ENCODE assay signal across 11 cellular contexts in genomic region chr9:133105461-133105770, GRCh38.
"Had no signal": no experiment of that assay in that cellular context is flagged by ENCODE, and none has a peak within 500 bp of the region (broad histone marks: within the 10 kb centered on the region; RNA-seq: fewer than 3 reads in every experiment).

No MANE protein-coding gene starts in this region.

- ATAC-seq: esophagus mucosa; stimulated activated effector memory CD8-positive, alpha-beta T cell treated with anti-CD3 and anti-CD28 coated beads, Interleukin-12 subunit alpha, Interleukin-12 subunit beta, amount 100 ng/mL, for 72 hours had no signal

- H3K9me3 ChIP-seq: transverse colon had no signal

- H3K27ac ChIP-seq: skin epidermis, transverse colon had no signal

- H3K27me3 Mint-ChIP-seq: activated CD4-positive, alpha-beta memory T cell treated with anti-CD3 and anti-CD28 coated beads for 36 hours; dendritic cell treated with granulocyte-macrophage colony-stimulating factor and Interleukin-4, amounts not matched to agents 40 ng/mL and 50 ng/mL, for 4 days had no signal

- H3K4me1 Mint-ChIP-seq: nephron progenitor cell had no signal

- H3K27me3 ChIP-seq: transverse colon had no signal

- H3K4me3 Mint-ChIP-seq: activated CD4-positive, alpha-beta memory T cell treated with anti-CD3 and anti-CD28 coated beads for 36 hours; dendritic cell treated with granulocyte-macrophage colony-stimulating factor and Interleukin-4, amounts not matched to agents 40 ng/mL and 50 ng/mL, for 4 days; nephron progenitor cell; stimulated activated effector memory CD8-positive, alpha-beta T cell treated with anti-CD3 and anti-CD28 coated beads, Interleukin-12 subunit alpha, Interleukin-12 subunit beta, amount 100 ng/mL, for 72 hours had no signal

- H3K9me3 Mint-ChIP-seq: activated CD4-positive, alpha-beta memory T cell treated with anti-CD3 and anti-CD28 coated beads for 36 hours; dendritic cell treated with granulocyte-macrophage colony-stimulating factor and Interleukin-4, amounts not matched to agents 40 ng/mL and 50 ng/mL, for 4 days; nephron progenitor cell; stimulated activated effector memory CD8-positive, alpha-beta T cell treated with anti-CD3 and anti-CD28 coated beads, Interleukin-12 subunit alpha, Interleukin-12 subunit beta, amount 100 ng/mL, for 72 hours had no signal

- DNase-seq: activated CD4-positive, alpha-beta memory T cell treated with anti-CD3 and anti-CD28 coated beads for 36 hours; activated naive CD4-positive, alpha-beta T cell treated with Interleukin-2 at 50 U/mL for 16 hours; caudate nucleus; hippocampal formation; nephron progenitor cell; SW 1271; transverse colon had no signal

- H3K4me3 ChIP-seq: skin epidermis, transverse colon had no signal

- H3K27ac Mint-ChIP-seq: activated CD4-positive, alpha-beta memory T cell treated with anti-CD3 and anti-CD28 coated beads for 36 hours; nephron progenitor cell had no signal
